8 cellular contexts compared by ENCODE assay signal in the genomic region with DNA sequence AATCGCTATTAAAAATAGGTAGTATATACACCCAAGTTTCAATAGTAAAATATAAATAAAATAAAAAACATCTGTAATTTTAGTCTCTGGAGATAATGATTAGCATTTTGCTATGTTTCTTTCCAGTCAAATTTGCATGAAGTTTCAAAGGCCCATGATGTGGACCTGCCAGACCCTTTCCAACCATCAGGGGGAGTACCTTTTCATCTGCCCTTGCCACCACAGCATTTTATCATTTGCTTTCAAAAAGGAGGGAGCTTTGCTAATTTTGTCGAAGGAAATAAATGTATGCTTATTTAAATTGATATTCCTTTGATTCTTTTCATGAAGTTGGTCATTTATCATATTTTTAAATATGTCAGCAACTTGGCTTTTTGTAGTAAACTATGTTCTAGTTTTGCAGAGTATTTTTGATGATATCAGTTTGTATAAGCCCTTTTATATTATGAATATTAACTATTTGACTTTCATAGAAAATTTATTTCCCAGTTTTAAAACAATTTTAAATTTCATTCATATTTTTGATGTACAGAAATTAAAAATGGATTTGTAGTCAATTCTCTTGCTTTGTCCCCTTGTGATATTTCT.
DNase-seq lines count a peak whose midpoint lies in the region; ATAC-seq, FAIRE-seq and TF ChIP-seq lines count a peak whose summit lies in the region.

No MANE protein-coding gene starts in this region.

- no peak overlapping the region for H3K4me3 Mint-ChIP-seq in activated CD8-positive, alpha-beta T cell treated with anti-CD3 and anti-CD28 coated beads, Interleukin-2, amount 10 ng/mL, durations not matched to agents 7 days and 5 days

- no peak overlapping the region for H3K27ac Mint-ChIP-seq in activated CD8-positive, alpha-beta T cell treated with anti-CD3 and anti-CD28 coated beads, Interleukin-2, amount 10 ng/mL, durations not matched to agents 7 days and 5 days

- peaks cover 0 to 16% (median 2%) of the 10 kb centered on the region in 4 donors for H3K36me3 ChIP-seq in liver (ENCODE audit: control insufficient read depth in 4 of 4, insufficient read depth in 3 of 4, low read depth in 1 of 4, low read length in 3 of 4)
- H3K36me3 ChIP-seq in MG63, result no peaks in the 10 kb centered on the region

- DNase-seq in EL, result peak; percentile 24
- DNase-seq in Kasumi-1 (lab: John Stamatoyannopoulos, UW), result peak; percentile 95 to 98
- peak; percentile 24 for DNase-seq in activated CD8-positive, alpha-beta T cell treated with anti-CD3 and anti-CD28 coated beads, Interleukin-2, amount 10 ng/mL, durations not matched to agents 7 days and 5 days
- DNase-seq in NCI-H1092 treated with DMSO at 0.1 percent for 48 hours (lab: John Stamatoyannopoulos, UW), result no peak
- no peak for DNase-seq in DMS153 (lab: John Stamatoyannopoulos, UW)
- DNase-seq in MG63, result no peak

- H3K9me3 ChIP-seq in liver (ENCODE audit: control insufficient read depth in 4 of 4, low read length in 3 of 4) (no peaks in the 10 kb centered on the region), MG63 (no peaks in the 10 kb centered on the region)

- H3K4me3 ChIP-seq in liver (ENCODE audit: low read depth in 1 of 3, low read length in 3 of 3) (no peak overlapping the region), MG63 (no peak overlapping the region)

- TF ChIP-seq CTCF in liver (IDR thresholded peaks at IDR 0.05; ENCODE audit: low read depth, low read length, missing input control), result peak; percentile 44

- ATAC-seq in activated CD8-positive, alpha-beta T cell treated with anti-CD3 and anti-CD28 coated beads, Interleukin-2, amount 10 ng/mL, durations not matched to agents 7 days and 5 days, result no peak

- H3K27me3 ChIP-seq in liver (ENCODE audit: control insufficient read depth in 4 of 4, insufficient read depth in 4 of 4, low read length in 3 of 4) (no peaks in the 10 kb centered on the region), MG63 (no peaks in the 10 kb centered on the region)

- no peak overlapping the region for H3K9ac ChIP-seq in liver (ENCODE audit: low read depth in 1 of 2, low read length in 2 of 2)

- WGBS in liver, result 70% methylated on average over 2 of the region's 2 CpGs

- no peaks in the 10 kb centered on the region for H3K4me1 ChIP-seq in liver (ENCODE audit: control insufficient read depth in 4 of 4, insufficient read depth in 4 of 4, low read length in 3 of 4)

- peak; percentile 93 for FAIRE-seq in A204.1 (lab: Jason Lieb, UNC)

- H3K4me1 Mint-ChIP-seq in activated CD8-positive, alpha-beta T cell treated with anti-CD3 and anti-CD28 coated beads, Interleukin-2, amount 10 ng/mL, durations not matched to agents 7 days and 5 days (ENCODE audit: low read depth), result no peaks in the 10 kb centered on the region

- H3K27ac ChIP-seq in liver (ENCODE audit: low read depth in 1 of 2, low read length in 2 of 2), result no peak overlapping the region

- H3K36me3 Mint-ChIP-seq in activated CD8-positive, alpha-beta T cell treated with anti-CD3 and anti-CD28 coated beads, Interleukin-2, amount 10 ng/mL, durations not matched to agents 7 days and 5 days (ENCODE audit: low read depth), result peaks cover 8% of the 10 kb centered on the region

- POLR2A ChIA-PET in activated CD8-positive, alpha-beta T cell treated with anti-CD3 and anti-CD28 coated beads, Interleukin-2, amount 10 ng/mL, durations not matched to agents 7 days and 5 days (lab: Charles Lee), result no interaction called here

- peak; percentile 58 to 77 for TF ChIP-seq RAD21 in liver (IDR thresholded peaks at IDR 0.05)

- no peaks in the 10 kb centered on the region for H3K27me3 Mint-ChIP-seq in activated CD8-positive, alpha-beta T cell treated with anti-CD3 and anti-CD28 coated beads, Interleukin-2, amount 10 ng/mL, durations not matched to agents 7 days and 5 days (ENCODE audit: low read depth)

- CTCF ChIA-PET in activated CD8-positive, alpha-beta T cell treated with anti-CD3 and anti-CD28 coated beads, Interleukin-2, amount 10 ng/mL, durations not matched to agents 7 days and 5 days (lab: Charles Lee), result no interaction called here

- no peaks in the 10 kb centered on the region for H3K9me3 Mint-ChIP-seq in activated CD8-positive, alpha-beta T cell treated with anti-CD3 and anti-CD28 coated beads, Interleukin-2, amount 10 ng/mL, durations not matched to agents 7 days and 5 days (ENCODE audit: insufficient read depth)

TF ChIP-seq in liver, 16 proteins besides CTCF, POLR2A, EP300 and RAD21:
- TF ChIP-seq, protein P1, sequence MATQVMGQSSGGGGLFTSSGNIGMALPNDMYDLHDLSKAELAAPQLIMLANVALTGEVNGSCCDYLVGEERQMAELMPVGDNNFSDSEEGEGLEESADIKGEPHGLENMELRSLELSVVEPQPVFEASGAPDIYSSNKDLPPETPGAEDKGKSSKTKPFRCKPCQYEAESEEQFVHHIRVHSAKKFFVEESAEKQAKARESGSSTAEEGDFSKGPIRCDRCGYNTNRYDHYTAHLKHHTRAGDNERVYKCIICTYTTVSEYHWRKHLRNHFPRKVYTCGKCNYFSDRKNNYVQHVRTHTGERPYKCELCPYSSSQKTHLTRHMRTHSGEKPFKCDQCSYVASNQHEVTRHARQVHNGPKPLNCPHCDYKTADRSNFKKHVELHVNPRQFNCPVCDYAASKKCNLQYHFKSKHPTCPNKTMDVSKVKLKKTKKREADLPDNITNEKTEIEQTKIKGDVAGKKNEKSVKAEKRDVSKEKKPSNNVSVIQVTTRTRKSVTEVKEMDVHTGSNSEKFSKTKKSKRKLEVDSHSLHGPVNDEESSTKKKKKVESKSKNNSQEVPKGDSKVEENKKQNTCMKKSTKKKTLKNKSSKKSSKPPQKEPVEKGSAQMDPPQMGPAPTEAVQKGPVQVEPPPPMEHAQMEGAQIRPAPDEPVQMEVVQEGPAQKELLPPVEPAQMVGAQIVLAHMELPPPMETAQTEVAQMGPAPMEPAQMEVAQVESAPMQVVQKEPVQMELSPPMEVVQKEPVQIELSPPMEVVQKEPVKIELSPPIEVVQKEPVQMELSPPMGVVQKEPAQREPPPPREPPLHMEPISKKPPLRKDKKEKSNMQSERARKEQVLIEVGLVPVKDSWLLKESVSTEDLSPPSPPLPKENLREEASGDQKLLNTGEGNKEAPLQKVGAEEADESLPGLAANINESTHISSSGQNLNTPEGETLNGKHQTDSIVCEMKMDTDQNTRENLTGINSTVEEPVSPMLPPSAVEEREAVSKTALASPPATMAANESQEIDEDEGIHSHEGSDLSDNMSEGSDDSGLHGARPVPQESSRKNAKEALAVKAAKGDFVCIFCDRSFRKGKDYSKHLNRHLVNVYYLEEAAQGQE (IDR thresholded peaks at IDR 0.05), result no peak
- no peak for TF ChIP-seq YY1 (IDR thresholded peaks at IDR 0.05)
- TF ChIP-seq, protein P2, sequence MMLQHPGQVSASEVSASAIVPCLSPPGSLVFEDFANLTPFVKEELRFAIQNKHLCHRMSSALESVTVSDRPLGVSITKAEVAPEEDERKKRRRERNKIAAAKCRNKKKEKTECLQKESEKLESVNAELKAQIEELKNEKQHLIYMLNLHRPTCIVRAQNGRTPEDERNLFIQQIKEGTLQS (IDR thresholded peaks at IDR 0.05), result no peak

Comparison
In these comparisons a context has a peak if more than half of its experiments do, and no peak if none do; other contexts are left out.
1. DNase-seq: peak in EL (single experiment), Kasumi-1 (2 of 2) and activated CD8-positive, alpha-beta T cell treated with anti-CD3 and anti-CD28 coated beads, Interleukin-2, amount 10 ng/mL, durations not matched to agents 7 days and 5 days (single experiment); none in NCI-H1092 treated with DMSO at 0.1 percent for 48 hours (single experiment), DMS153 (single experiment) and MG63 (single experiment).